Comparison of ENCODE assay signal across 1 cellular context in the genomic region with DNA sequence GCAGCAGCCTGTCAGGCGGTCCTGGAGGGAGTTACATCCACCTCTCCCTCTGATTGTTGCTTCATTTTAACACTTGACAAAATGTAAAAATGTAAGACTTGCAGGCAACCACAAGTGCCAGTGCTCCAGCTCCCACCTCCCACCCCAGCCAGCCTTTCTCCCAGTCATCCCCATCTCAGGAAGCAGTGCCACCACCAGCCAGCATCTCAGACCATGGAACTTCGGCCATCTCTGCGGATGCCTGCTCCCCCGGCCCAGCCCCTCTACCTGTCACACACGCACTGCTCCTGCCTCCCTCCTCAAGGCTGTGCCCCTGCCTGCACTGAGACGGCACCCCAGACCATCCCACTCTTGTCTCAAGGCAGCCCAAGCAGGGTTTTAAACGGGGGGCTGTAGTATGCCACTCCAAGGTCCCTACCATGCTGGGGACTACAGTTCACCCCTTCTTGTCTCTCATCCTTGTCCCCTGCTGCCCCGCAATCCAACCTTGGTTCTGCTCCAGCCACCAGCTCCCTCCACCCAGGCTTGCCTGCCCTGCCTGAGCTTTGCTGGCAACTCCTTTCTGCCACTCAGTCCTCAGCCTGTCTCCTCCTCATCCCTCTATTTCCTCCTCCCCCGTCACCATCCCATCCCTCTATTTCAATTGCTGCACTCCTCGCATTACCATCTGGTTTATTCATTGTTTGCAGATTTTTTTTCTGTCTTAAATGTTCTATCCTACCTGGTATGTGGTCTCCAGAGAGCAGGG.
TF ChIP-seq lines count a peak whose summit lies in the region.

No MANE protein-coding gene starts in this region.

TF ChIP-seq in H1, 55 proteins besides CTCF, POLR2A, EP300 and RAD21:
- TF ChIP-seq SP2 (IDR thresholded peaks at IDR 0.05; ENCODE audit: low read length) = no peak
- no peak for TF ChIP-seq GABPA (IDR thresholded peaks at IDR 0.05; ENCODE audit: borderline replicate concordance, insufficient read depth, low read length)
- TF ChIP-seq, protein P1, sequence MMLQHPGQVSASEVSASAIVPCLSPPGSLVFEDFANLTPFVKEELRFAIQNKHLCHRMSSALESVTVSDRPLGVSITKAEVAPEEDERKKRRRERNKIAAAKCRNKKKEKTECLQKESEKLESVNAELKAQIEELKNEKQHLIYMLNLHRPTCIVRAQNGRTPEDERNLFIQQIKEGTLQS (IDR thresholded peaks at IDR 0.05; ENCODE audit: insufficient read depth, low read depth, low read length) = no peak
- TF ChIP-seq SIX5 (IDR thresholded peaks at IDR 0.05; ENCODE audit: low read depth, low read length) = no peak
- no peak for TF ChIP-seq GTF2F1 (IDR thresholded peaks at IDR 0.05; ENCODE audit: borderline replicate concordance, low read depth, low read length)
- TF ChIP-seq RNF2 (IDR thresholded peaks at IDR 0.05; ENCODE audit: borderline replicate concordance, low read depth, low read length, missing control alignments, poor library complexity, severe bottlenecking) = no peak
- no peak for TF ChIP-seq POLR2AphosphoS5 (IDR thresholded peaks at IDR 0.05; ENCODE audit: low read depth, low read length)
- no peak for TF ChIP-seq SRF (IDR thresholded peaks at IDR 0.05; ENCODE audit: low read depth, low read length)
- TF ChIP-seq CTBP2 (IDR thresholded peaks at IDR 0.05; ENCODE audit: borderline replicate concordance, insufficient read depth, insufficient read length, low read length) = no peak
- TF ChIP-seq SIN3A (conservative IDR thresholded peaks at IDR 0.05 in 1 of 2, IDR thresholded peaks at IDR 0.05 in 1 of 2; ENCODE audit: low read depth in 1 of 2, low read length in 2 of 2) = no peak
- no peak for TF ChIP-seq RBBP5 (IDR thresholded peaks at IDR 0.05; ENCODE audit: borderline replicate concordance, low read depth, low read length)
- TF ChIP-seq SAP30 (IDR thresholded peaks at IDR 0.05; ENCODE audit: insufficient read depth, insufficient replicate concordance, low read length) = no peak
- TF ChIP-seq, protein P2, sequence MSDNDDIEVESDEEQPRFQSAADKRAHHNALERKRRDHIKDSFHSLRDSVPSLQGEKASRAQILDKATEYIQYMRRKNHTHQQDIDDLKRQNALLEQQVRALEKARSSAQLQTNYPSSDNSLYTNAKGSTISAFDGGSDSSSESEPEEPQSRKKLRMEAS (IDR thresholded peaks at IDR 0.05) = no peak
- no peak for TF ChIP-seq HDAC6 (IDR thresholded peaks at IDR 0.05; ENCODE audit: low read depth, low read length)
- TF ChIP-seq SP4 (IDR thresholded peaks at IDR 0.05; ENCODE audit: low read length) = no peak
- no peak for TF ChIP-seq SIRT6 (IDR thresholded peaks at IDR 0.05; ENCODE audit: low read length)
- no peak for TF ChIP-seq KDM1A (IDR thresholded peaks at IDR 0.05; ENCODE audit: borderline replicate concordance, low read length)
- no peak for TF ChIP-seq SP1 (IDR thresholded peaks at IDR 0.05; ENCODE audit: low read depth, low read length)
- no peak for TF ChIP-seq CBX8 (IDR thresholded peaks at IDR 0.05; ENCODE audit: borderline replicate concordance, low read depth, low read length)
- TF ChIP-seq CEBPB (IDR thresholded peaks at IDR 0.05; ENCODE audit: low read depth, low read length) = no peak
